ENCODE assay signal across 19 cellular contexts in genomic region chr12:43969882-43970281, GRCh38.
DNase-seq lines count a peak whose midpoint lies in the region; ATAC-seq and TF ChIP-seq lines count a peak whose summit lies in the region.
"Had no signal": no experiment of that assay in that cellular context is flagged by ENCODE, and none has a peak within 500 bp of the region (broad histone marks: within the 10 kb centered on the region; RNA-seq: fewer than 3 reads in every experiment).

No MANE protein-coding gene starts in this region.

- peaks cover 6% of the 10 kb centered on the region for H3K4me1 Mint-ChIP-seq in MCF 10A (ENCODE audit: insufficient read depth, unreplicated experiment)
- H3K4me1 Mint-ChIP-seq: T-helper 17 cell had no signal

- POLR2A ChIA-PET in MCF 10A (lab: Yijun Ruan, JAX) = no interaction called here

- no peak overlapping the region for H3K4me3 Mint-ChIP-seq in MCF 10A (ENCODE audit: unreplicated experiment)
- H3K4me3 Mint-ChIP-seq: brain; stimulated activated naive CD8-positive, alpha-beta T cell treated with anti-CD3 and anti-CD28 coated beads, Interleukin-15, Interleukin-2, amounts not matched to agents 100 ng/mL and 50 ng/mL, for 24 hours; T-helper 17 cell had no signal

- BruUV-seq in MCF 10A (replicated peaks; lab: Mats Ljungman, UMichigan) = no TSS peak

- H3K9me3 Mint-ChIP-seq in MCF 10A (ENCODE audit: unreplicated experiment) = no peaks in the 10 kb centered on the region

- ATAC-seq in foreskin keratinocyte = peak; percentile 100
- no peak for ATAC-seq in GM21529 (IDR thresholded peaks at IDR 0.05; ENCODE audit: unreplicated experiment)
- ATAC-seq: heart right ventricle, T-helper 17 cell had no signal

- TF ChIP-seq CTCF in MCF 10A (IDR thresholded peaks at IDR 0.05; ENCODE audit: unreplicated experiment) (no peak), breast epithelium (IDR thresholded peaks at IDR 0.05) (no peak), foreskin keratinocyte (conservative IDR thresholded peaks at IDR 0.05) (no peak), GM13977 (IDR thresholded peaks at IDR 0.05; ENCODE audit: extremely low read depth, insufficient read depth, missing control alignments) (no peak)

- CTCF ChIA-PET in MCF 10A (lab: Yijun Ruan, JAX) = interaction anchor here (0.6 to 1.3 kb wide), 4 partner anchors 12 to 905 kb away, joined by 3 to 6 read pairs (median 4); partner anchors contain the start of genes IRAK4 and PUS7L

- intact Hi-C loops in MCF 10A (cut with micrococcal nuclease) = no loop called here
- intact Hi-C loops in breast epithelium (cut with DNase I; ENCODE audit: low total_unique reads) = no loop called here

- H3K9me3 ChIP-seq in breast epithelium = no peaks in the 10 kb centered on the region
- H3K9me3 ChIP-seq: ovary had no signal

- in situ Hi-C loops in GM13977 (cut with MboI; ENCODE audit: low pct_unique_long_range_greater_than_20kb, low sequenced_read_pairs, unreplicated experiment) = no loop called here

- H3K27me3 Mint-ChIP-seq in MCF 10A (ENCODE audit: insufficient read depth, unreplicated experiment) = no peaks in the 10 kb centered on the region
- H3K27me3 Mint-ChIP-seq: brain; stimulated activated naive CD8-positive, alpha-beta T cell treated with anti-CD3 and anti-CD28 coated beads, Interleukin-15, Interleukin-2, amounts not matched to agents 100 ng/mL and 50 ng/mL, for 24 hours; T-helper 17 cell had no signal

- no peak overlapping the region for H3K4me3 ChIP-seq in breast epithelium
- H3K4me3 ChIP-seq: heart right ventricle, ovary had no signal

- no peaks in the 10 kb centered on the region for H3K36me3 ChIP-seq in breast epithelium
- H3K36me3 ChIP-seq: heart right ventricle, ovary had no signal

- no peak overlapping the region for H3K27ac Mint-ChIP-seq in MCF 10A (ENCODE audit: low read depth, unreplicated experiment)
- H3K27ac Mint-ChIP-seq: brain; stimulated activated naive CD8-positive, alpha-beta T cell treated with anti-CD3 and anti-CD28 coated beads, Interleukin-15, Interleukin-2, amounts not matched to agents 100 ng/mL and 50 ng/mL, for 24 hours; T-helper 17 cell had no signal

- H3K27ac ChIP-seq in breast epithelium (no peak overlapping the region), foreskin keratinocyte (peak overlapping the region; percentile 31)
- H3K27ac ChIP-seq: 22Rv1, heart right ventricle, ovary had no signal

- no peaks in the 10 kb centered on the region for H3K36me3 Mint-ChIP-seq in MCF 10A (ENCODE audit: insufficient read depth, unreplicated experiment)

- no peak for TF ChIP-seq POLR2A in breast epithelium (IDR thresholded peaks at IDR 0.05)

- H3K4me1 ChIP-seq in breast epithelium (no peaks in the 10 kb centered on the region), foreskin keratinocyte (peaks cover 8% of the 10 kb centered on the region)

- no peaks in the 10 kb centered on the region for H3K27me3 ChIP-seq in breast epithelium
- H3K27me3 ChIP-seq in foreskin keratinocyte = no peaks in the 10 kb centered on the region
- H3K27me3 ChIP-seq: heart right ventricle, ovary had no signal

- DNase-seq in MCF 10A (ENCODE audit: unreplicated experiment) (peak; percentile 67), breast epithelium (ENCODE audit: low spot score in 2 of 2) (no peak), amniotic epithelial cell (ENCODE audit: low read depth) (peak; percentile 73), foreskin keratinocyte (peak; percentile 76 to 85), AML-193 (lab: John Stamatoyannopoulos, UW) (no peak), CD1c-positive myeloid dendritic cell (ENCODE audit: extremely low spot score) (no peak), GM13977 (ENCODE audit: low spot score) (no peak)
- DNase-seq: activated naive CD4-positive, alpha-beta T cell treated with Interleukin-2 at 50 U/mL for 16 hours; effector CD4-positive, alpha-beta T cell; heart right ventricle; NCI-H2081; NCI-H774; ovary; RPMI8226; T-helper 17 cell had no signal

Comparison
In these comparisons a context has a peak if more than half of its experiments do, and no peak if none do; other contexts are left out.
1. DNase-seq: peak in MCF 10A (single experiment), amniotic epithelial cell (single experiment) and foreskin keratinocyte (2 of 2); none in breast epithelium (0 of 2), AML-193 (0 of 2), CD1c-positive myeloid dendritic cell (single experiment) and GM13977 (single experiment).